8 cellular contexts compared by ENCODE assay signal in genomic region chr1:105137543-105138444, GRCh38.
DNase-seq lines count a peak whose midpoint lies in the region; ATAC-seq and TF ChIP-seq lines count a peak whose summit lies in the region.

No MANE protein-coding gene starts in this region.

- no peaks in the 10 kb centered on the region for H3K9me3 ChIP-seq in BE2C

- H3K27me3 ChIP-seq in BE2C: no peaks in the 10 kb centered on the region

- TF ChIP-seq CTCF in BE2C (IDR thresholded peaks at IDR 0.05; ENCODE audit: low read depth, low read length): peak; percentile 74

- peak; percentile 72 for ATAC-seq in GM21529 (IDR thresholded peaks at IDR 0.05; ENCODE audit: unreplicated experiment)
- ATAC-seq in GM21390 (IDR thresholded peaks at IDR 0.05; ENCODE audit: unreplicated experiment): no peak

- H3K4me1 ChIP-seq in BE2C: peaks cover 3% of the 10 kb centered on the region

- no peaks in the 10 kb centered on the region for H3K36me3 ChIP-seq in BE2C

- DNase-seq in BE2C (peak; percentile 69), NCI-H446 (lab: John Stamatoyannopoulos, UW) (peak; percentile 37 to 81), erythroblast (lab: John Stamatoyannopoulos, UW) (peak; percentile 1 to 19), DMS79 (lab: John Stamatoyannopoulos, UW) (no peak), NCI-H2081 treated with DMSO at 0.1 percent for 48 hours (lab: John Stamatoyannopoulos, UW) (no peak)
- no peak for DNase-seq in stimulated activated CD4-positive, alpha-beta T cell treated with anti-CD3 and anti-CD28 coated beads, Interleukin-4, amount 100 ng/mL, for 1 hour

- TF ChIP-seq POLR2A in erythroblast (IDR thresholded peaks at IDR 0.05; ENCODE audit: low read length): no peak

- H3K4me3 ChIP-seq in BE2C (ENCODE audit: low read depth, low read length): no peak overlapping the region

Comparison
In these comparisons a context has a peak if more than half of its experiments do, and no peak if none do; other contexts are left out.
1. DNase-seq: peak in BE2C (single experiment), NCI-H446 (2 of 2) and erythroblast (2 of 2); none in stimulated activated CD4-positive, alpha-beta T cell treated with anti-CD3 and anti-CD28 coated beads, Interleukin-4, amount 100 ng/mL, for 1 hour (single experiment), DMS79 (single experiment) and NCI-H2081 treated with DMSO at 0.1 percent for 48 hours (single experiment).